In the genomic region with DNA sequence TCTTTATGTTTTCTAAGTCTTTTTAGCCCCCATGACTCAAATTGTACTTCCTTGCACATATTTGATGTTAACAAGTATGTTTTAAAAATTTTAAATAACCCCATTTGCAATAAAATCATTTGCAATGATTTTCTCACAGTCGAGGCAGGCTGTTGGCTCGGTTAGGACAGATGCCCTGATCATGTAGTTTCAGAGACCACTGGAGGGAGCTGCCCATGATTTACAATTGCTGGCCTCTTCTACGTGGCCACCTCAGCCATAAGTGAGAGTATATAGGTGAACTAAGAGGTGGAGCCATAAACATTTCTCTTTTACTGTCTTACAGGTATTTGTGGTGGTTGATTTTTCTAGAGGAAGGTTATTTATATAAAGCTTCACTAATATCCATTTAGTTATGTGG, we compare ENCODE assay signal across 1 cellular context.
TF ChIP-seq lines count a peak whose summit lies in the region.

No MANE protein-coding gene starts in this region.

TF ChIP-seq in GM12878, 131 proteins besides CTCF, POLR2A, EP300 and RAD21 (continued from another document):
- TF ChIP-seq BRCA1 (IDR thresholded peaks at IDR 0.05; ENCODE audit: low read depth, low read length) (no peak), IKZF2 (IDR thresholded peaks at IDR 0.05) (no peak), CBX3 (IDR thresholded peaks at IDR 0.05; ENCODE audit: borderline replicate concordance, low read depth) (no peak), SPI1 (IDR thresholded peaks at IDR 0.05; ENCODE audit: borderline replicate concordance, insufficient read depth, low read depth, low read length) (no peak), FOS (IDR thresholded peaks at IDR 0.05; ENCODE audit: borderline replicate concordance, extremely low read depth, insufficient read length) (no peak), LARP7 (IDR thresholded peaks at IDR 0.05) (no peak), ZNF24 (IDR thresholded peaks at IDR 0.05) (no peak), RUNX3 (IDR thresholded peaks at IDR 0.05; ENCODE audit: low read length) (no peak), SMC3 (IDR thresholded peaks at IDR 0.05; ENCODE audit: borderline replicate concordance, low read length) (no peak), YBX1 (IDR thresholded peaks at IDR 0.05) (no peak), ASH2L (IDR thresholded peaks at IDR 0.05; ENCODE audit: borderline replicate concordance, low read depth) (no peak), SMAD1 (IDR thresholded peaks at IDR 0.05; ENCODE audit: low read depth, partially characterized antibody) (no peak)
- TF ChIP-seq, protein P1, sequence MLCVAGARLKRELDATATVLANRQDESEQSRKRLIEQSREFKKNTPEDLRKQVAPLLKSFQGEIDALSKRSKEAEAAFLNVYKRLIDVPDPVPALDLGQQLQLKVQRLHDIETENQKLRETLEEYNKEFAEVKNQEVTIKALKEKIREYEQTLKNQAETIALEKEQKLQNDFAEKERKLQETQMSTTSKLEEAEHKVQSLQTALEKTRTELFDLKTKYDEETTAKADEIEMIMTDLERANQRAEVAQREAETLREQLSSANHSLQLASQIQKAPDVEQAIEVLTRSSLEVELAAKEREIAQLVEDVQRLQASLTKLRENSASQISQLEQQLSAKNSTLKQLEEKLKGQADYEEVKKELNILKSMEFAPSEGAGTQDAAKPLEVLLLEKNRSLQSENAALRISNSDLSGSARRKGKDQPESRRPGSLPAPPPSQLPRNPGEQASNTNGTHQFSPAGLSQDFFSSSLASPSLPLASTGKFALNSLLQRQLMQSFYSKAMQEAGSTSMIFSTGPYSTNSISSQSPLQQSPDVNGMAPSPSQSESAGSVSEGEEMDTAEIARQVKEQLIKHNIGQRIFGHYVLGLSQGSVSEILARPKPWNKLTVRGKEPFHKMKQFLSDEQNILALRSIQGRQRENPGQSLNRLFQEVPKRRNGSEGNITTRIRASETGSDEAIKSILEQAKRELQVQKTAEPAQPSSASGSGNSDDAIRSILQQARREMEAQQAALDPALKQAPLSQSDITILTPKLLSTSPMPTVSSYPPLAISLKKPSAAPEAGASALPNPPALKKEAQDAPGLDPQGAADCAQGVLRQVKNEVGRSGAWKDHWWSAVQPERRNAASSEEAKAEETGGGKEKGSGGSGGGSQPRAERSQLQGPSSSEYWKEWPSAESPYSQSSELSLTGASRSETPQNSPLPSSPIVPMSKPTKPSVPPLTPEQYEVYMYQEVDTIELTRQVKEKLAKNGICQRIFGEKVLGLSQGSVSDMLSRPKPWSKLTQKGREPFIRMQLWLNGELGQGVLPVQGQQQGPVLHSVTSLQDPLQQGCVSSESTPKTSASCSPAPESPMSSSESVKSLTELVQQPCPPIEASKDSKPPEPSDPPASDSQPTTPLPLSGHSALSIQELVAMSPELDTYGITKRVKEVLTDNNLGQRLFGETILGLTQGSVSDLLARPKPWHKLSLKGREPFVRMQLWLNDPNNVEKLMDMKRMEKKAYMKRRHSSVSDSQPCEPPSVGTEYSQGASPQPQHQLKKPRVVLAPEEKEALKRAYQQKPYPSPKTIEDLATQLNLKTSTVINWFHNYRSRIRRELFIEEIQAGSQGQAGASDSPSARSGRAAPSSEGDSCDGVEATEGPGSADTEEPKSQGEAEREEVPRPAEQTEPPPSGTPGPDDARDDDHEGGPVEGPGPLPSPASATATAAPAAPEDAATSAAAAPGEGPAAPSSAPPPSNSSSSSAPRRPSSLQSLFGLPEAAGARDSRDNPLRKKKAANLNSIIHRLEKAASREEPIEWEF (IDR thresholded peaks at IDR 0.05; ENCODE audit: insufficient replicate concordance, low read depth, low read length) = no peak
- TF ChIP-seq, protein P2, sequence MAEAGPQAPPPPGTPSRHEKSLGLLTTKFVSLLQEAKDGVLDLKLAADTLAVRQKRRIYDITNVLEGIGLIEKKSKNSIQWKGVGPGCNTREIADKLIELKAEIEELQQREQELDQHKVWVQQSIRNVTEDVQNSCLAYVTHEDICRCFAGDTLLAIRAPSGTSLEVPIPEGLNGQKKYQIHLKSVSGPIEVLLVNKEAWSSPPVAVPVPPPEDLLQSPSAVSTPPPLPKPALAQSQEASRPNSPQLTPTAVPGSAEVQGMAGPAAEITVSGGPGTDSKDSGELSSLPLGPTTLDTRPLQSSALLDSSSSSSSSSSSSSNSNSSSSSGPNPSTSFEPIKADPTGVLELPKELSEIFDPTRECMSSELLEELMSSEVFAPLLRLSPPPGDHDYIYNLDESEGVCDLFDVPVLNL (IDR thresholded peaks at IDR 0.05; ENCODE audit: low read depth, low read length) = no peak
- TF ChIP-seq, protein P3, sequence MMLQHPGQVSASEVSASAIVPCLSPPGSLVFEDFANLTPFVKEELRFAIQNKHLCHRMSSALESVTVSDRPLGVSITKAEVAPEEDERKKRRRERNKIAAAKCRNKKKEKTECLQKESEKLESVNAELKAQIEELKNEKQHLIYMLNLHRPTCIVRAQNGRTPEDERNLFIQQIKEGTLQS (IDR thresholded peaks at IDR 0.05; ENCODE audit: borderline replicate concordance, extremely low read depth, low read depth, low read length) = no peak
